13 cellular contexts compared by ENCODE assay signal in the genomic region with DNA sequence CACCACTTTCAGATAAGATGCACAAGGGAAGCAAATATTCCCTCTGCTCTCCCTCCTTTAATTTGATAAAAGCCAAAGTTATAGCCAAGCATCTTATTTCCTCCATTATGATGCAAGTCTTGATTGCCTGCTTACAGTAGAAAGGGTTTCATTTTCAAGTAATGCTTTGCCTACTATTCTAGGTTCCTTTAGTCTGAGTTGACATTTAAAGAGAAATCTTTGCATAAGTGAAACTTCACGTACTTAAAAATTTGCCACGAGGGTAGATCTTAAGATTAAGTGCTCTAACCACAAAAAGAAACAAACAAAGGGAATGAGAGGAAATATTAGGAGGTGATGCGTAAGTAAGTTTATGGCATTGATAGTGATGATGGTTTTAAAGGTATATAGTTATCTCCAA.
DNase-seq lines count a peak whose midpoint lies in the region; ATAC-seq lines count a peak whose summit lies in the region.
"Had no signal": no experiment of that assay in that cellular context is flagged by ENCODE, and none has a peak within 500 bp of the region (broad histone marks: within the 10 kb centered on the region; RNA-seq: fewer than 3 reads in every experiment).

No MANE protein-coding gene starts in this region.

- no peaks in the 10 kb centered on the region for H3K79me1 ChIP-seq in neuronal stem cell (ENCODE audit: low read depth, low read length)

- H3K18ac ChIP-seq in neuronal stem cell (ENCODE audit: low read length) = no peak overlapping the region

- H2BK15ac ChIP-seq in neuronal stem cell (ENCODE audit: low read length) = no peak overlapping the region

- H3K9me3 ChIP-seq in neuronal stem cell (replicated peaks in 1 of 2; ENCODE audit: control insufficient read depth in 2 of 2, insufficient read depth in 1 of 2, low read depth in 1 of 2, low read length in 2 of 2) = no peaks in the 10 kb centered on the region
- H3K9me3 ChIP-seq: Caco-2, mucosa of descending colon, tibial nerve had no signal

- no CpG with 5 or more reads among the region's 3 CpGs for WGBS in neuronal stem cell (ENCODE audit: extremely low coverage in 2 of 2, insufficient read length in 2 of 2, insufficient replicate concordance in 1 of 2), 2 donors

- H3K14ac ChIP-seq in neuronal stem cell (ENCODE audit: low read length) = no peak overlapping the region

- no peaks in the 10 kb centered on the region for H3K4me1 ChIP-seq in neuronal stem cell (ENCODE audit: control insufficient read depth in 2 of 2, insufficient read depth in 1 of 2, low read depth in 1 of 2, low read length in 2 of 2)
- H3K4me1 ChIP-seq: Caco-2, tibial nerve had no signal

- no peak overlapping the region for H2AK5ac ChIP-seq in neuronal stem cell (ENCODE audit: low read depth, low read length)

- no peak overlapping the region for H2AFZ ChIP-seq in neuronal stem cell (ENCODE audit: low read length)

- H4K91ac ChIP-seq in neuronal stem cell (ENCODE audit: low read depth, low read length, poor library complexity) = no peak overlapping the region

- peak; percentile 98 for ATAC-seq in GM18498 (IDR thresholded peaks at IDR 0.05; ENCODE audit: unreplicated experiment)
- peak; percentile 91 for ATAC-seq in GM19463 (IDR thresholded peaks at IDR 0.05; ENCODE audit: unreplicated experiment)
- peak; percentile 81 for ATAC-seq in HG03039 (IDR thresholded peaks at IDR 0.05; ENCODE audit: unreplicated experiment)
- ATAC-seq: mucosa of descending colon had no signal

- H4K8ac ChIP-seq in neuronal stem cell (ENCODE audit: low read depth, low read length) = no peak overlapping the region

- DNase-seq in SK-MEL-5 (ENCODE audit: low read depth, low spot score) (peak; percentile 37), neuronal stem cell (ENCODE audit: low spot score) (no peak), NCI-H2227 treated with DMSO at 0.1 percent for 48 hours (lab: John Stamatoyannopoulos, UW) (no peak), ecto neural progenitor cell (ENCODE audit: low spot score) (no peak)
- DNase-seq in activated CD4-positive, alpha-beta T cell treated with anti-CD3 and anti-CD28 coated beads, Interleukin-2, amount 50 U/mL, for 1 hour = no peak
- DNase-seq: amygdala, Caco-2, mucosa of descending colon, NCI-H2081 treated with DMSO at 0.1 percent for 48 hours had no signal

- no peak overlapping the region for H2BK5ac ChIP-seq in neuronal stem cell (ENCODE audit: low read length)

- H3K36me3 ChIP-seq in neuronal stem cell (replicated peaks in 1 of 2; ENCODE audit: control insufficient read depth in 2 of 2, insufficient read depth in 2 of 2, low read length in 2 of 2) = no peaks in the 10 kb centered on the region
- H3K36me3 ChIP-seq: tibial nerve had no signal

- H2BK120ac ChIP-seq in neuronal stem cell (ENCODE audit: low read depth, low read length) = no peak overlapping the region

- no peak overlapping the region for H3K4me2 ChIP-seq in neuronal stem cell (ENCODE audit: insufficient read depth, low read length, poor library complexity, severe bottlenecking)

- H3K27me3 ChIP-seq in neuronal stem cell (ENCODE audit: control insufficient read depth in 3 of 3, insufficient read depth in 3 of 3, low read depth in 1 of 3, low read length in 3 of 3) = no peaks in the 10 kb centered on the region
- H3K27me3 ChIP-seq: tibial nerve had no signal

- no peak overlapping the region for H3K27ac ChIP-seq in neuronal stem cell (replicated peaks; ENCODE audit: low read length)
- H3K27ac ChIP-seq: tibial nerve had no signal

- no peak overlapping the region for H3K9ac ChIP-seq in neuronal stem cell (ENCODE audit: low read depth, low read length, poor library complexity)

- no peak overlapping the region for H3K4me3 ChIP-seq in neuronal stem cell (ENCODE audit: low read length in 2 of 2)
- H3K4me3 ChIP-seq: mucosa of descending colon, tibial nerve had no signal

- in situ Hi-C loops in SK-MEL-5 (cut with HindIII; ENCODE audit: low pct_unique_long_range_greater_than_20kb, low sequenced_read_pairs) = no loop called here

- H3K23ac ChIP-seq in neuronal stem cell (ENCODE audit: low read depth, low read length, poor library complexity) = no peak overlapping the region

- no peak overlapping the region for H3K4ac ChIP-seq in neuronal stem cell (ENCODE audit: low read length)

- no peak overlapping the region for H2BK12ac ChIP-seq in neuronal stem cell (ENCODE audit: low read length)
